Comparison of ENCODE assay signal across 8 cellular contexts in genomic region chr12:10210225-10210624, GRCh38. TPM values are rescaled to one million over a fixed set of nuclear protein-coding genes. Genes with fewer than 3 reads are reported as not detected.
"Had no signal": no experiment of that assay in that cellular context is flagged by ENCODE, and none has a peak within 500 bp of the region (broad histone marks: within the 10 kb centered on the region; RNA-seq: fewer than 3 reads in every experiment).

No MANE protein-coding gene starts in this region.

- H3K4me3 ChIP-seq: GM23248, HAP-1 had no signal

- DNase-seq: GM23248, GOT3, H7, HFFc6, IMR-90 had no signal

- H3K4me3 Mint-ChIP-seq: HFFc6 had no signal

- H2AFZ ChIP-seq: GM23248 had no signal

- H3K9me3 ChIP-seq: HAP-1 had no signal

- H3K27ac ChIP-seq: GM23248 had no signal

- H3K27ac Mint-ChIP-seq: HFFc6 had no signal

- H3K9ac ChIP-seq: GM23248 had no signal

- H3K36me3 ChIP-seq: HAP-1 had no signal

- ATAC-seq: HCT116 had no signal

- H3K9me3 Mint-ChIP-seq: HFFc6 had no signal

RNA-seq across cellular contexts. Expression of gene TMEM52B, which starts 31.4 kb away (rescaled TPM):
- total RNA-seq: H7, HT-29 had no signal

RNA-seq across cellular contexts. Expression of gene OLR1, which starts 38.3 kb away (rescaled TPM):
- total RNA-seq: H7, HT-29 had no signal
